In the genomic region with DNA sequence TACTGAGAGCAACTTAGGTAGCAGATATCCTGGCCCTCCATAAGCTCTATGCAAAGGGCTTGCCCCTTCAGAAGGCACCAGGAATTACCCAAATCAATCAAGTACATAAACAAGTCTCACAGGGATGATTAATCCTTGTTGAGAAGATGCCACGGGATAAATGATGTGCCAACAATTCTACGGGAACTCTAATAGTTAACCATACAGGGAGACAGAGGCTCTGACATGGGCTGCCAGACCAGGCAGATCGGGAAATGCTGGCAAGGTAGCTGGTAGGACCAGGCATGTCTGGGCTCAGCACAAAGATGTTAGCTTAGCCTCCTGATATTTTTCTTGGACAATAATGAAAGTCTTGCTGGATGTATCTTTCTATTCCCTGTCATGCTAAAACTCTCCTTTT, we compare ENCODE assay signal across 22 cellular contexts.
"Had no signal": no experiment of that assay in that cellular context is flagged by ENCODE, and none has a peak within 500 bp of the region (broad histone marks: within the 10 kb centered on the region; RNA-seq: fewer than 3 reads in every experiment).

No MANE protein-coding gene starts in this region.

- H3K4me3 ChIP-seq: gastrocnemius medialis, left ventricle myocardium inferior, lung, pancreas, psoas muscle, sigmoid colon, thyroid gland, upper lobe of right lung had no signal

- H3K4me1 ChIP-seq: gastrocnemius medialis, left ventricle myocardium inferior, pancreas, psoas muscle, thyroid gland had no signal

- ATAC-seq: activated CD8-positive, alpha-beta memory T cell treated with anti-CD3 and anti-CD28 coated beads, Interleukin-2, amount 10 ng/mL, durations not matched to agents 7 days and 5 days; activated CD8-positive, alpha-beta T cell treated with anti-CD3 and anti-CD28 coated beads, Interleukin-2, amount 10 ng/mL, durations not matched to agents 7 days and 5 days; effector memory CD8-positive, alpha-beta T cell; gastrocnemius medialis; pancreas; psoas muscle; stimulated activated effector memory CD8-positive, alpha-beta T cell treated with anti-CD3 and anti-CD28 coated beads, Interleukin-12 subunit alpha, Interleukin-12 subunit beta, amount 100 ng/mL, for 72 hours; upper lobe of right lung had no signal

- H3K27ac ChIP-seq: gastrocnemius medialis, left ventricle myocardium inferior, neutrophil, pancreas, psoas muscle, thyroid gland, upper lobe of right lung had no signal

- H3K27me3 ChIP-seq: gastrocnemius medialis, neutrophil, pancreas, sigmoid colon, thyroid gland, upper lobe of right lung had no signal

- H3K9me3 ChIP-seq: gastrocnemius medialis, left ventricle myocardium inferior, neutrophil, pancreas, psoas muscle, sigmoid colon, thyroid gland, upper lobe of right lung had no signal

- H3K36me3 ChIP-seq: gastrocnemius medialis, left ventricle myocardium inferior, neutrophil, pancreas, sigmoid colon, thyroid gland, upper lobe of right lung had no signal

- DNase-seq: activated CD4-positive, alpha-beta T cell treated with anti-CD3 and anti-CD28 coated beads, Interleukin-2, amount 10 ng/mL, durations not matched to agents 7 days and 5 days; activated CD4-positive, CD25-positive, alpha-beta regulatory T cell treated with anti-CD3 and anti-CD28 coated beads, Interleukin-2, amount 50 U/mL, for 72 hours; activated CD8-positive, alpha-beta memory T cell treated with anti-CD3 and anti-CD28 coated beads, Interleukin-2, amount 10 ng/mL, durations not matched to agents 7 days and 5 days; activated CD8-positive, alpha-beta T cell treated with anti-CD3 and anti-CD28 coated beads, Interleukin-2, amount 10 ng/mL, durations not matched to agents 7 days and 5 days; activated T-cell treated with anti-CD3 and anti-CD28 coated beads, Interleukin-2, amount 50 U/mL, for 48 hours; aorta; cortex of kidney; effector memory CD8-positive, alpha-beta T cell; gastrocnemius medialis; glutamatergic neuron; left ventricle myocardium inferior; pancreas; psoas muscle; sigmoid colon; small intestine; stimulated activated CD4-positive, alpha-beta T cell treated with anti-CD3 and anti-CD28 coated beads, Interleukin-4, amount 100 ng/mL, for 24 hours; T-helper 2 cell; thyroid gland; upper lobe of right lung had no signal
